ENCODE assay signal across 8 cellular contexts in the genomic region with DNA sequence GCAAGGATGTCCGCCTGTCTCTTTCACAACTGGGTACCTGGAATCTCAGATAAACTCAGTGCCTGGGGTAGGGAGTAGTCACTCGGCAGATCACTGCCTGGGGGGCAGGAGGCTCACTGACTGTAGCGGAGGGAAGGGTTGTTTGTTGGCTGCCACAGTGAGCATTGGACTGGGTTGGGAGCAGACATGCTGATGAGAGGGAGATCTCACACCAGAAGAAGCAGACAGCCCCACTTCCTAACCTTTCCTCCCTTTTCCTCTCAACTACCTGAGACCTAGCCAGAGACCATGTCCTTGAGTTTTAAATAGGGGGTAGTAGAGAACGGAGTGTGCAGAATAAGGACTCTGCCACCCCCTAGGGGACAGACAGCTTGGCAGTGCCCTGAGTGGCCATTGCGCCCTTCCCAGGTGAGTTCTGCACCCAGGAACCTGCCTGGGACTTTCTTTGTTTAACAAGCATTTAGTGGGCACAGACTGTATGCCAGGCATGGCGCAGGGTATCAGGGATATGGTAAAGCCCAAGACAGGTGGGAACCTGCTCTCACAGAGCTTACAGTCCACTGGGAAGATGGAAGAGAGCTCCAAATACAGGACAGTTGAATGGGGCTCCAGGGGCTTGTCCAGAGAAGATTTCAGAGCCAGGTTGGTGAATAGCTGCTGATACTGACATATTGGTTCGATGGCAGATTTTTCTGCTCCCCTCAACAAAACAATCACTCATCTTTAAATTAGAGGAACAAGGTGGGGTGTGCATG.
DNase-seq lines count a peak whose midpoint lies in the region; ATAC-seq and TF ChIP-seq lines count a peak whose summit lies in the region.

No MANE protein-coding gene starts in this region.

- H3K4me2 ChIP-seq in BLaER1, result peak overlapping the region; percentile 37; the same call in 1 of the 2 replicates

- peak; percentile 65 for ATAC-seq in left cardiac atrium

- intact Hi-C loops in left cardiac atrium (cut with DNase I), result loop anchor here in 1 of 2 donors (2.0 to 5.0 kb wide), 3 partner anchors 77 to 144 kb away; partner anchors contain the start of gene ZBTB16

- H3K4me3 ChIP-seq in BLaER1 (no peak overlapping the region), skeletal muscle cell (ENCODE audit: low read depth, low read length) (peak overlapping the region; percentile 30)

- TF ChIP-seq CTCF in VCaP (conservative IDR thresholded peaks at IDR 0.05), result peak; percentile 90

- DNase-seq in HT1080 (ENCODE audit: low read depth) (peak; percentile 5), left cardiac atrium (no peak), skeletal muscle cell (ENCODE audit: low read depth) (no peak), SIG-M5 (lab: John Stamatoyannopoulos, UW) (no peak)
- DNase-seq in stimulated activated CD4-positive, alpha-beta T cell treated with anti-CD3 and anti-CD28 coated beads, Interleukin-2, amount 100 ng/mL, for 48 hours, result no peak
- no peak for DNase-seq in activated CD8-positive, alpha-beta memory T cell treated with anti-CD3 and anti-CD28 coated beads, Interleukin-2, amount 50 U/mL, for 4 hours

- no peaks in the 10 kb centered on the region for H3K9me3 ChIP-seq in BLaER1

- no peaks in the 10 kb centered on the region for H4K20me1 ChIP-seq in BLaER1

- H3K27ac ChIP-seq in BLaER1, result no peak overlapping the region
- peak overlapping the region; percentile 100 for H3K27ac ChIP-seq in VCaP

- H3K36me3 ChIP-seq in BLaER1, result no peaks in the 10 kb centered on the region

- H3K4me1 ChIP-seq in BLaER1, result peaks cover 30% of the 10 kb centered on the region

- H3K27me3 ChIP-seq in BLaER1, result no peaks in the 10 kb centered on the region

- H3K9ac ChIP-seq in BLaER1, result no peak overlapping the region
